Comparison of ENCODE assay signal across 8 cellular contexts in genomic region chrX:154019633-154020499, GRCh38. TPM values are rescaled to one million over a fixed set of nuclear protein-coding genes. Genes with fewer than 3 reads are reported as not detected.
A peak's percentile ranks its signal among the peaks of the same experiment; 100 is the strongest.
DNase-seq lines count a peak whose midpoint lies in the region; ATAC-seq, FAIRE-seq and TF ChIP-seq lines count a peak whose summit lies in the region.

Gene IRAK1 (minus strand): TSS chrX:154019902. CDS start chrX:154019812, 90 bp downstream.

- TF ChIP-seq POLR2A in endothelial cell of umbilical vein (IDR thresholded peaks at IDR 0.05; ENCODE audit: low read depth, low read length): no peak

- dilution Hi-C loops in endothelial cell of umbilical vein (cut with MboI; ENCODE audit: extremely low pct_ligation_motif_present, low sequenced_read_pairs): no loop called here

- peak within 1 kb of the TSS; percentile 92 for H3K27ac Mint-ChIP-seq in mesothelial cell of epicardium

- H4K20me1 ChIP-seq in endothelial cell of umbilical vein (replicated peaks; ENCODE audit: control insufficient read depth, extremely low read depth, insufficient read depth, low read length): no peaks in the 10 kb centered on the region

- H3K4me1 Mint-ChIP-seq in mesothelial cell of epicardium: peaks cover 17% of the 10 kb centered on the region

- no peaks in the 10 kb centered on the region for H3K9me3 ChIP-seq in endothelial cell of umbilical vein (replicated peaks; ENCODE audit: control insufficient read depth, insufficient read depth, low read length)

- H3K27me3 ChIP-seq in endothelial cell of umbilical vein (ENCODE audit: control insufficient read depth in 2 of 2, insufficient read depth in 2 of 2, low read length in 2 of 2): no peaks in the 10 kb centered on the region

- peak within 1 kb of the TSS; percentile 82 for H3K4me2 ChIP-seq in endothelial cell of umbilical vein (ENCODE audit: insufficient read depth, low read length)

- no TSS peak for BruUV-seq in endothelial cell of umbilical vein (replicated peaks; lab: Mats Ljungman, UMichigan)

- peak within 1 kb of the TSS; percentile 44 to 69 (median 59) for H3K4me3 ChIP-seq in endothelial cell of umbilical vein (replicated peaks in 1 of 3; ENCODE audit: insufficient read depth in 1 of 3, low read depth in 1 of 3, low read length in 3 of 3)

- ATAC-seq in HG02852 (IDR thresholded peaks at IDR 0.05; ENCODE audit: unreplicated experiment): peak; percentile 64

- peaks cover 25% of the 10 kb centered on the region for H3K4me1 ChIP-seq in endothelial cell of umbilical vein (ENCODE audit: control insufficient read depth, extremely low read depth, insufficient read depth, low read length)

- CTCF ChIA-PET in endothelial cell of umbilical vein (lab: Charles Lee): interaction anchor here (0.5 to 3.5 kb wide), 3 partner anchors 27 to 296 kb away, joined by 3 to 14 read pairs (median 4); no protein-coding TSS in a partner anchor

- peak within 1 kb of the TSS; percentile 82 for H3K9ac ChIP-seq in endothelial cell of umbilical vein (replicated peaks; ENCODE audit: extremely low read depth, insufficient read depth, low read length)

- FAIRE-seq in endothelial cell of umbilical vein (lab: Jason Lieb, UNC): peak; percentile 84

- TF ChIP-seq CTCF in endothelial cell of umbilical vein (IDR thresholded peaks at IDR 0.05; ENCODE audit: extremely low read depth in 1 of 2, insufficient read depth in 1 of 2, low read depth in 1 of 2, low read length in 2 of 2) (no peak), mesothelial cell of epicardium (IDR thresholded peaks at IDR 0.05; ENCODE audit: unreplicated experiment) (no peak)

- peaks cover 28% of the 10 kb centered on the region for H3K79me2 ChIP-seq in endothelial cell of umbilical vein (ENCODE audit: control insufficient read depth, insufficient read depth, low read length)

- H3K36me3 Mint-ChIP-seq in mesothelial cell of epicardium: peaks cover 10% of the 10 kb centered on the region

- peaks cover 4% of the 10 kb centered on the region for H3K9me3 Mint-ChIP-seq in mesothelial cell of epicardium

- peak within 1 kb of the TSS; percentile 90 for H3K27ac ChIP-seq in endothelial cell of umbilical vein (ENCODE audit: insufficient read depth, low read depth, low read length)

- DNase-seq in SIG-M5 treated with dmso at 0.1 percent for 504 hours (lab: John Stamatoyannopoulos, UW; ENCODE audit: unreplicated experiment): peak; percentile 33
- DNase-seq in SIG-M5 (lab: John Stamatoyannopoulos, UW): no peak
- DNase-seq in NCI-H510A (lab: John Stamatoyannopoulos, UW): peak; percentile 24
- peak in 2 of 3 experiments; percentile 6 to 32 for DNase-seq in activated CD8-positive, alpha-beta memory T cell treated with anti-CD3 and anti-CD28 coated beads for 48 hours (ENCODE audit: low read depth in 2 of 3, low spot score in 2 of 3)
- peak; percentile 37 for DNase-seq in endothelial cell of umbilical vein (ENCODE audit: low read depth, low spot score)
- no peak for DNase-seq in mesothelial cell of epicardium (ENCODE audit: low spot score in 2 of 2, unreplicated experiment in 2 of 2)
- DNase-seq in stimulated activated naive CD4-positive, alpha-beta T cell treated with Interleukin-2 at 50 U/mL for 16 hours (lab: John Stamatoyannopoulos, UW): peak; percentile 31

- H3K9me1 ChIP-seq in endothelial cell of umbilical vein (replicated peaks; ENCODE audit: control insufficient read depth, extremely low read depth, insufficient read depth, low read length): no peaks in the 10 kb centered on the region

- no peaks in the 10 kb centered on the region for H3K27me3 Mint-ChIP-seq in mesothelial cell of epicardium (ENCODE audit: low read depth)

- no peak within 1 kb of the TSS for H2AFZ ChIP-seq in endothelial cell of umbilical vein (ENCODE audit: low read depth, low read length)

- intact Hi-C loops in endothelial cell of umbilical vein (cut with micrococcal nuclease): loop anchor here (1.0 to 2.0 kb wide), 2 partner anchors 48 to 77 kb away; partner anchors contain the start of genes MECP2 and TMEM187

- H3K36me3 ChIP-seq in endothelial cell of umbilical vein (ENCODE audit: control insufficient read depth in 2 of 2, extremely low read depth in 1 of 2, insufficient read depth in 2 of 2, low read length in 2 of 2): peaks cover 0 to 17% of the 10 kb centered on the region in 2 experiments

- peak within 1 kb of the TSS; percentile 73 for H3K4me3 Mint-ChIP-seq in mesothelial cell of epicardium

- POLR2A ChIA-PET in endothelial cell of umbilical vein (lab: Charles Lee): no interaction called here

TF ChIP-seq in endothelial cell of umbilical vein, 7 proteins besides CTCF, POLR2A, EP300 and RAD21:
- TF ChIP-seq POLR2AphosphoS5 (IDR thresholded peaks at IDR 0.05; ENCODE audit: insufficient read depth, low read depth, low read length) (peak; percentile 78), MYC (IDR thresholded peaks at IDR 0.05; ENCODE audit: low read depth, low read length) (peak; percentile 42), EZH2 (IDR thresholded peaks at IDR 0.05; ENCODE audit: borderline replicate concordance, low read depth, low read length, severe bottlenecking) (no peak)

RNA-seq across cellular contexts. Expression of gene IRAK1, which starts in this region (rescaled TPM):
- total RNA-seq in endothelial cell of umbilical vein (136 and 138 TPM in 2 replicates), mesothelial cell of epicardium (64.9 to 73.4 TPM (median 69.1 TPM) in 3 replicates)
- 63.6 and 74.7 TPM in 2 replicates for polyA plus RNA-seq in endothelial cell of umbilical vein
- polyA plus RNA-seq in endothelial cell of umbilical vein (2011; cell fraction: cytosol; rRNA removed): 61.2 and 72.6 TPM in 2 replicates
- polyA plus RNA-seq in endothelial cell of umbilical vein (2011; cell fraction: nucleus; rRNA removed): 58.0 and 67.1 TPM in 2 replicates
- polyA plus RNA-seq in endothelial cell of umbilical vein (2012): 139 and 171 TPM in 2 replicates
- 59.6 and 74.0 TPM in 2 replicates for polyA minus RNA-seq in endothelial cell of umbilical vein
- 227 TPM for polyA minus RNA-seq in endothelial cell of umbilical vein (2011; cell fraction: cytosol; rRNA and poly(A)+ RNA removed)
- 21.2 and 30.2 TPM in 2 replicates for polyA minus RNA-seq in endothelial cell of umbilical vein (2011; cell fraction: nucleus; rRNA and poly(A)+ RNA removed)

Comparison
In these comparisons a context has a peak if more than half of its experiments do, and no peak if none do; other contexts are left out.
1. DNase-seq: peak in SIG-M5 treated with dmso at 0.1 percent for 504 hours (single experiment), NCI-H510A (single experiment), activated CD8-positive, alpha-beta memory T cell treated with anti-CD3 and anti-CD28 coated beads for 48 hours (2 of 3), endothelial cell of umbilical vein (single experiment) and stimulated activated naive CD4-positive, alpha-beta T cell treated with Interleukin-2 at 50 U/mL for 16 hours (single experiment); none in SIG-M5 (single experiment) and mesothelial cell of epicardium (0 of 2).